16 cellular contexts compared by ENCODE assay signal in genomic region chr2:88066543-88066942, GRCh38. TPM values are rescaled to one million over a fixed set of nuclear protein-coding genes. Genes with fewer than 3 reads are reported as not detected.
A peak's percentile ranks its signal among the peaks of the same experiment; 100 is the strongest.
DNase-seq lines count a peak whose midpoint lies in the region; ATAC-seq and TF ChIP-seq lines count a peak whose summit lies in the region.
"Had no signal": no experiment of that assay in that cellular context is flagged by ENCODE, and none has a peak within 500 bp of the region (broad histone marks: within the 10 kb centered on the region; RNA-seq: fewer than 3 reads in every experiment).

No MANE protein-coding gene starts in this region.

- no peaks in the 10 kb centered on the region for H3K9me3 ChIP-seq in left ventricle myocardium inferior (replicated peaks)
- H3K9me3 ChIP-seq in osteoblast (ENCODE audit: low read depth, low read length), result no peaks in the 10 kb centered on the region
- no peaks in the 10 kb centered on the region for H3K9me3 ChIP-seq in MM.1S (replicated peaks; ENCODE audit: insufficient read depth, low read length)
- H3K9me3 ChIP-seq: Caco-2 had no signal

- TF ChIP-seq CTCF in WTC11 (IDR thresholded peaks at IDR 0.05) (no peak), left ventricle myocardium inferior (IDR thresholded peaks at IDR 0.05; ENCODE audit: borderline replicate concordance) (no peak), osteoblast (IDR thresholded peaks at IDR 0.05; ENCODE audit: extremely low read depth, low read depth, low read length) (no peak), MM.1S (IDR thresholded peaks at IDR 0.05; ENCODE audit: low read length) (no peak)

- H2AFZ ChIP-seq in osteoblast (ENCODE audit: low read length), result no peak overlapping the region
- H2AFZ ChIP-seq in MM.1S (ENCODE audit: low read length), result no peak overlapping the region

- H3K4me3 ChIP-seq in left ventricle myocardium inferior (peak overlapping the region; percentile 69), osteoblast (ENCODE audit: insufficient read depth, low read length) (no peak overlapping the region), MM.1S (ENCODE audit: low read length) (no peak overlapping the region)

- DNase-seq in WTC11 (ENCODE audit: low spot score) (no peak), left ventricle myocardium inferior (no peak), osteoblast (ENCODE audit: insufficient read length, low spot score, missing footprints) (peak; percentile 63), DMS 273 (lab: John Stamatoyannopoulos, UW; ENCODE audit: unreplicated experiment) (no peak), MM.1S (no peak)
- DNase-seq: Caco-2; CD4-positive, CD25-positive, alpha-beta regulatory T cell; KBM-7; NCI-H1048; NCI-H1436 treated with DMSO at 0.1 percent for 48 hours; NCI-H2081; NCI-H510A had no signal

- no peaks in the 10 kb centered on the region for H3K27me3 Mint-ChIP-seq in WTC11 (ENCODE audit: low read depth)

- no peak overlapping the region for H3K4me3 Mint-ChIP-seq in WTC11
- H3K4me3 Mint-ChIP-seq: B cell; CD4-positive, CD25-positive, alpha-beta regulatory T cell had no signal

- no peaks in the 10 kb centered on the region for H3K36me3 Mint-ChIP-seq in WTC11
- H3K36me3 Mint-ChIP-seq: CD4-positive, CD25-positive, alpha-beta regulatory T cell had no signal

- intact Hi-C loops in left ventricle myocardium inferior (cut with micrococcal nuclease), result no loop called here

- H3K36me3 ChIP-seq in left ventricle myocardium inferior (no peaks in the 10 kb centered on the region), osteoblast (ENCODE audit: insufficient read depth, low read length) (no peaks in the 10 kb centered on the region), MM.1S (replicated peaks; ENCODE audit: insufficient read depth, low read length) (no peaks in the 10 kb centered on the region)

- no peaks in the 10 kb centered on the region for H3F3A ChIP-seq in MM.1S (ENCODE audit: insufficient read depth, low read length)

- peaks cover 24% of the 10 kb centered on the region for H3K4me1 Mint-ChIP-seq in WTC11
- H3K4me1 Mint-ChIP-seq: B cell had no signal

- ATAC-seq in WTC11, result peak; percentile 44; the same call in 1 of the 2 replicates
- ATAC-seq in GM19351 (IDR thresholded peaks at IDR 0.05; ENCODE audit: unreplicated experiment), result no peak
- no peak for ATAC-seq in HG02678 (IDR thresholded peaks at IDR 0.05; ENCODE audit: unreplicated experiment)
- ATAC-seq: HCT116 had no signal

- no peak overlapping the region for H3K9ac ChIP-seq in MM.1S (ENCODE audit: low read length)

- H3K27me3 ChIP-seq in left ventricle myocardium inferior (ENCODE audit: low read depth) (peaks cover 21% of the 10 kb centered on the region), osteoblast (ENCODE audit: insufficient read depth, low read length) (no peaks in the 10 kb centered on the region), MM.1S (replicated peaks; ENCODE audit: insufficient read depth, low read length) (no peaks in the 10 kb centered on the region)

- no peaks in the 10 kb centered on the region for H3K79me2 ChIP-seq in osteoblast (ENCODE audit: insufficient read depth, low read length)
- H3K79me2 ChIP-seq in MM.1S (ENCODE audit: low read length), result no peaks in the 10 kb centered on the region

- POLR2A ChIA-PET in WTC11 (lab: Charles Lee), result no interaction called here

- peak overlapping the region; percentile 90 for H3K27ac ChIP-seq in left ventricle myocardium inferior (replicated peaks)
- no peak overlapping the region for H3K27ac ChIP-seq in osteoblast (ENCODE audit: low read depth, low read length)
- H3K27ac ChIP-seq in MM.1S (ENCODE audit: low read length), result no peak overlapping the region

- H3K4me1 ChIP-seq in left ventricle myocardium inferior (no peaks in the 10 kb centered on the region), osteoblast (ENCODE audit: insufficient read depth, low read length) (no peaks in the 10 kb centered on the region), MM.1S (ENCODE audit: low read length) (no peaks in the 10 kb centered on the region)

- CTCF ChIA-PET in WTC11 (lab: Charles Lee), result interaction anchor here (0.6 to 1.5 kb wide), 2 partner anchors 93 to 438 kb away, joined by 5 to 6 read pairs; no protein-coding TSS in a partner anchor

- no peak overlapping the region for H3K27ac Mint-ChIP-seq in WTC11
- H3K27ac Mint-ChIP-seq: B cell; CD4-positive, CD25-positive, alpha-beta regulatory T cell had no signal

- no peak overlapping the region for H3K4me2 ChIP-seq in osteoblast (ENCODE audit: insufficient read depth, low read length)
- no peak overlapping the region for H3K4me2 ChIP-seq in MM.1S (ENCODE audit: low read depth, low read length)

- H3K9me3 Mint-ChIP-seq in WTC11, result no peaks in the 10 kb centered on the region
- H3K9me3 Mint-ChIP-seq: CD4-positive, CD25-positive, alpha-beta regulatory T cell had no signal

- H4K20me1 ChIP-seq in osteoblast (ENCODE audit: insufficient read depth, low read length) (no peaks in the 10 kb centered on the region), MM.1S (ENCODE audit: insufficient read depth, low read length) (no peaks in the 10 kb centered on the region)

- no peaks in the 10 kb centered on the region for H3K9me2 ChIP-seq in MM.1S (replicated peaks; ENCODE audit: insufficient read depth, low read length)

TF ChIP-seq in WTC11, 78 proteins besides CTCF, POLR2A, EP300 and RAD21 (continues in another document):
- TF ChIP-seq RELA (CRISPR knock-in tag; IDR thresholded peaks at IDR 0.05; ENCODE audit: borderline replicate concordance) (no peak), ETV6 (CRISPR knock-in tag; IDR thresholded peaks at IDR 0.05) (no peak), GRHL2 (CRISPR knock-in tag; IDR thresholded peaks at IDR 0.05; ENCODE audit: insufficient replicate concordance, severe bottlenecking) (no peak), NR2C2 (CRISPR knock-in tag; IDR thresholded peaks at IDR 0.05) (no peak), E2F5 (CRISPR knock-in tag; IDR thresholded peaks at IDR 0.05) (no peak), JAZF1 (CRISPR knock-in tag; IDR thresholded peaks at IDR 0.05) (no peak), ZNF532 (CRISPR knock-in tag; IDR thresholded peaks at IDR 0.05; ENCODE audit: borderline replicate concordance) (no peak), CREB1 (CRISPR knock-in tag; IDR thresholded peaks at IDR 0.05) (no peak), ESRRA (CRISPR knock-in tag; IDR thresholded peaks at IDR 0.05; ENCODE audit: borderline replicate concordance) (no peak), ELF4 (CRISPR knock-in tag; IDR thresholded peaks at IDR 0.05; ENCODE audit: low read depth) (no peak), NFYB (CRISPR knock-in tag; conservative IDR thresholded peaks at IDR 0.05; ENCODE audit: low read depth) (no peak)
- TF ChIP-seq, protein P1, sequence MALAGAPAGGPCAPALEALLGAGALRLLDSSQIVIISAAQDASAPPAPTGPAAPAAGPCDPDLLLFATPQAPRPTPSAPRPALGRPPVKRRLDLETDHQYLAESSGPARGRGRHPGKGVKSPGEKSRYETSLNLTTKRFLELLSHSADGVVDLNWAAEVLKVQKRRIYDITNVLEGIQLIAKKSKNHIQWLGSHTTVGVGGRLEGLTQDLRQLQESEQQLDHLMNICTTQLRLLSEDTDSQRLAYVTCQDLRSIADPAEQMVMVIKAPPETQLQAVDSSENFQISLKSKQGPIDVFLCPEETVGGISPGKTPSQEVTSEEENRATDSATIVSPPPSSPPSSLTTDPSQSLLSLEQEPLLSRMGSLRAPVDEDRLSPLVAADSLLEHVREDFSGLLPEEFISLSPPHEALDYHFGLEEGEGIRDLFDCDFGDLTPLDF (CRISPR knock-in tag; IDR thresholded peaks at IDR 0.05), result no peak

RNA-seq across cellular contexts. Expression of gene SMYD1, which starts 1.1 kb away (rescaled TPM):
- not detected in 3 replicates for total RNA-seq in WTC11 (2021)
- 389 TPM for total RNA-seq in left ventricle myocardium inferior
- not detected in 2 replicates for total RNA-seq in osteoblast
- total RNA-seq: B cell; Caco-2; CD4-positive, CD25-positive, alpha-beta regulatory T cell had no signal

RNA-seq across cellular contexts. Expression of gene KRCC1, which starts 11.0 kb away (rescaled TPM):
- total RNA-seq in WTC11 (2021) (7.6 to 9.6 TPM (median 9.3 TPM) in 3 replicates), left ventricle myocardium inferior (21.2 TPM), osteoblast (24.2 and 25.9 TPM in 2 replicates)

RNA-seq across cellular contexts. Expression of gene RNU2-63P, which starts 50.2 kb away (rescaled TPM):
- total RNA-seq in WTC11 (2021) (2.5 to 7.7 TPM (median 5.2 TPM) in 3 replicates), left ventricle myocardium inferior (not detected), osteoblast (not detected in 2 replicates)

Comparison
In these comparisons a context has a peak if more than half of its experiments do, and no peak if none do; other contexts are left out.
1. RNA of gene SMYD1, which starts 1.1 kb away (total RNA-seq): 389 TPM in left ventricle myocardium inferior (single experiment); not detected in WTC11 and not detected in osteoblast; every median in the first group is over 100 times any median in the second.